ENCODE assay signal across 12 cellular contexts in genomic region chr12:19031032-19031431, GRCh38.
DNase-seq lines count a peak whose midpoint lies in the region; ATAC-seq and TF ChIP-seq lines count a peak whose summit lies in the region.
"Had no signal": no experiment of that assay in that cellular context is flagged by ENCODE, and none has a peak within 500 bp of the region (broad histone marks: within the 10 kb centered on the region; RNA-seq: fewer than 3 reads in every experiment).

No MANE protein-coding gene starts in this region.

- H3K4me1 Mint-ChIP-seq in GM23338, result peaks cover 7% of the 10 kb centered on the region; the same call in 2 of the 3 replicates
- H3K4me1 Mint-ChIP-seq: stimulated activated effector memory CD8-positive, alpha-beta T cell treated with anti-CD3 and anti-CD28 coated beads, Interleukin-12 subunit alpha, Interleukin-12 subunit beta, amount 100 ng/mL, for 72 hours had no signal

- no peaks in the 10 kb centered on the region for H3F3A ChIP-seq in GM23338 (replicated peaks; ENCODE audit: low read depth)

- H3K27me3 ChIP-seq in BJ (ENCODE audit: control insufficient read depth, insufficient read depth, low read length) (no peaks in the 10 kb centered on the region), lower lobe of right lung (ENCODE audit: low read depth) (no peaks in the 10 kb centered on the region), GM23338 (ENCODE audit: insufficient read depth) (no peaks in the 10 kb centered on the region)

- H4K20me1 ChIP-seq in GM23338 (replicated peaks; ENCODE audit: insufficient read depth), result no peaks in the 10 kb centered on the region

- H3K4me1 ChIP-seq in lower lobe of right lung (peaks cover 3% of the 10 kb centered on the region), GM23338 (ENCODE audit: insufficient read depth) (peaks cover 16% of the 10 kb centered on the region)

- CTCF ChIA-PET in BJ (lab: Yijun Ruan, JAX), result interaction anchor here (0.6 to 1.6 kb wide), 3 partner anchors 12 to 781 kb away, joined by 3 to 4 read pairs (median 3); no protein-coding TSS in a partner anchor

- no peaks in the 10 kb centered on the region for H3K9me3 ChIP-seq in lower lobe of right lung

- H3K27me3 Mint-ChIP-seq in GM23338 (ENCODE audit: insufficient read depth, low read depth, poor library complexity), result peaks cover 2% of the 10 kb centered on the region

- H3K9me2 ChIP-seq in GM23338 (ENCODE audit: insufficient read depth), result peaks cover 10% of the 10 kb centered on the region; the same call in 1 of the 2 replicates

- ATAC-seq in lower lobe of right lung, result peak; percentile 25 to 29
- no peak for ATAC-seq in GM18505 (IDR thresholded peaks at IDR 0.05; ENCODE audit: unreplicated experiment)
- ATAC-seq in GM23338, result no peak
- ATAC-seq: activated T-cell treated with anti-CD3 and anti-CD28 coated beads, Interleukin-2, amount 50 U/mL, for 4 hours; stimulated activated effector memory CD8-positive, alpha-beta T cell treated with anti-CD3 and anti-CD28 coated beads, Interleukin-12 subunit alpha, Interleukin-12 subunit beta, amount 100 ng/mL, for 72 hours had no signal

- TF ChIP-seq POLR2A in GM18505 (IDR thresholded peaks at IDR 0.05; ENCODE audit: borderline replicate concordance, extremely low read depth, insufficient read depth, insufficient read length), result no peak

- H3K36me3 Mint-ChIP-seq in GM23338 (ENCODE audit: low read depth), result peaks cover 34% of the 10 kb centered on the region
- H3K36me3 Mint-ChIP-seq: stimulated activated effector memory CD8-positive, alpha-beta T cell treated with anti-CD3 and anti-CD28 coated beads, Interleukin-12 subunit alpha, Interleukin-12 subunit beta, amount 100 ng/mL, for 72 hours had no signal

- POLR2A ChIA-PET in BJ (lab: Charles Lee), result no interaction called here

- intact Hi-C loops in lower lobe of right lung (cut with DNase I), result no loop called here

- H3K36me3 ChIP-seq in BJ (ENCODE audit: control insufficient read depth, insufficient read depth, low read length), result no peaks in the 10 kb centered on the region
- H3K36me3 ChIP-seq in lower lobe of right lung, result no peaks in the 10 kb centered on the region
- no peaks in the 10 kb centered on the region for H3K36me3 ChIP-seq in GM23338 (ENCODE audit: insufficient read depth)

- no peak overlapping the region for H3K27ac ChIP-seq in lower lobe of right lung
- no peak overlapping the region for H3K27ac ChIP-seq in GM23338 (ENCODE audit: low read depth)

- peaks cover 37% of the 10 kb centered on the region for H3K9me3 Mint-ChIP-seq in GM23338
- H3K9me3 Mint-ChIP-seq: stimulated activated effector memory CD8-positive, alpha-beta T cell treated with anti-CD3 and anti-CD28 coated beads, Interleukin-12 subunit alpha, Interleukin-12 subunit beta, amount 100 ng/mL, for 72 hours had no signal

- H2AFZ ChIP-seq in GM23338, result no peak overlapping the region

- DNase-seq in BJ (ENCODE audit: low read depth), result peak; percentile 61
- peak; percentile 86 for DNase-seq in LoVo (ENCODE audit: low spot score)
- peak; percentile 74 to 93 for DNase-seq in cardiac fibroblast (ENCODE audit: low read depth in 2 of 2)
- DNase-seq in lower lobe of right lung, result no peak
- DNase-seq in KG1 (lab: John Stamatoyannopoulos, UW), result no peak
- DNase-seq in effector CD8-positive, alpha-beta T cell (lab: John Stamatoyannopoulos, UW), result no peak
- no peak for DNase-seq in GM23338 (ENCODE audit: low spot score)
- DNase-seq: activated CD4-positive, CD25-positive, alpha-beta regulatory T cell; activated T-cell treated with anti-CD3 and anti-CD28 coated beads, Interleukin-2, amount 50 U/mL, for 4 hours had no signal

- no peaks in the 10 kb centered on the region for H3K79me2 ChIP-seq in GM23338 (replicated peaks; ENCODE audit: insufficient read depth)

- no peak overlapping the region for H3K27ac Mint-ChIP-seq in GM23338
- H3K27ac Mint-ChIP-seq: nephron; stimulated activated effector memory CD8-positive, alpha-beta T cell treated with anti-CD3 and anti-CD28 coated beads, Interleukin-12 subunit alpha, Interleukin-12 subunit beta, amount 100 ng/mL, for 72 hours had no signal

- H3K4me3 ChIP-seq in BJ (ENCODE audit: low read depth, low read length), result no peak overlapping the region
- H3K4me3 ChIP-seq in cardiac fibroblast (replicated peaks in 1 of 2; ENCODE audit: low read depth in 2 of 2, low read length in 2 of 2), result no peak overlapping the region
- no peak overlapping the region for H3K4me3 ChIP-seq in lower lobe of right lung
- no peak overlapping the region for H3K4me3 ChIP-seq in GM23338

- TF ChIP-seq CTCF in BJ (IDR thresholded peaks at IDR 0.05; ENCODE audit: insufficient read depth, low read depth, low read length), result no peak
- no peak for TF ChIP-seq CTCF in cardiac fibroblast (IDR thresholded peaks at IDR 0.05; ENCODE audit: low read depth, low read length)
- no peak for TF ChIP-seq CTCF in lower lobe of right lung (IDR thresholded peaks at IDR 0.05)
- TF ChIP-seq CTCF in GM23338 (conservative IDR thresholded peaks at IDR 0.05; ENCODE audit: low read depth in 2 of 2), result no peak

- no peak overlapping the region for H3K4me2 ChIP-seq in GM23338

- no peak overlapping the region for H3K4me3 Mint-ChIP-seq in GM23338
- H3K4me3 Mint-ChIP-seq: activated T-cell treated with anti-CD3 and anti-CD28 coated beads, Interleukin-2, amount 50 U/mL, for 4 hours; nephron; stimulated activated effector memory CD8-positive, alpha-beta T cell treated with anti-CD3 and anti-CD28 coated beads, Interleukin-12 subunit alpha, Interleukin-12 subunit beta, amount 100 ng/mL, for 72 hours had no signal

TF ChIP-seq in GM23338, 12 proteins besides CTCF, POLR2A, EP300 and RAD21 (continues in another document):
- TF ChIP-seq EZH2 (IDR thresholded peaks at IDR 0.05; ENCODE audit: low read depth, unreplicated experiment) (no peak), REST (IDR thresholded peaks at IDR 0.05; ENCODE audit: unreplicated experiment) (no peak), EZH2phosphoT487 (IDR thresholded peaks at IDR 0.05; ENCODE audit: unreplicated experiment) (no peak), POLR2AphosphoS5 (IDR thresholded peaks at IDR 0.05; ENCODE audit: low read depth) (no peak), NANOG (IDR thresholded peaks at IDR 0.05; ENCODE audit: borderline replicate concordance) (no peak), JUNB (IDR thresholded peaks at IDR 0.05; ENCODE audit: unreplicated experiment) (no peak), STAT1 (IDR thresholded peaks at IDR 0.05; ENCODE audit: unreplicated experiment) (no peak), ZNF114 (CRISPR knock-in tag; IDR thresholded peaks at IDR 0.05) (no peak)

Comparison
In these comparisons a context has a peak if more than half of its experiments do, and no peak if none do; other contexts are left out.
1. DNase-seq: peak in BJ (single experiment), LoVo (single experiment) and cardiac fibroblast (2 of 2); none in lower lobe of right lung (single experiment), KG1 (single experiment), effector CD8-positive, alpha-beta T cell (single experiment) and GM23338 (single experiment).
2. ATAC-seq: peak in lower lobe of right lung (2 of 2); none in GM18505 (single experiment) and GM23338 (single experiment).